Comparison of ENCODE assay signal across 9 cellular contexts in genomic region chr19:41431426-41432386, GRCh38. TPM values are rescaled to one million over a fixed set of nuclear protein-coding genes. Genes with fewer than 3 reads are reported as not detected.
DNase-seq lines count a peak whose midpoint lies in the region; ATAC-seq and TF ChIP-seq lines count a peak whose summit lies in the region.
"Had no signal": no experiment of that assay in that cellular context is flagged by ENCODE, and none has a peak within 500 bp of the region (broad histone marks: within the 10 kb centered on the region; RNA-seq: fewer than 3 reads in every experiment).

No MANE protein-coding gene starts in this region.

- H3K4me3 ChIP-seq in choroid plexus epithelial cell (ENCODE audit: low read depth, low read length) (no peak overlapping the region), ovary (no peak overlapping the region)

- H3K4me1 Mint-ChIP-seq in nephron progenitor cell: peaks cover 48% of the 10 kb centered on the region

- H3K27ac ChIP-seq in ovary: no peak overlapping the region

- DNase-seq in EL (peak; percentile 25), NCI-H2196 (lab: John Stamatoyannopoulos, UW; ENCODE audit: unreplicated experiment) (peak; percentile 42), choroid plexus epithelial cell (ENCODE audit: low read depth) (peak; percentile 74), nephron progenitor cell (no peak), ovary (no peak), LoVo (ENCODE audit: low spot score) (no peak)

- ATAC-seq in HG02610 (IDR thresholded peaks at IDR 0.05; ENCODE audit: unreplicated experiment): no peak
- ATAC-seq in HG03135 (IDR thresholded peaks at IDR 0.05; ENCODE audit: unreplicated experiment): no peak

- H3K4me3 Mint-ChIP-seq in nephron progenitor cell: peak overlapping the region; percentile 24
- H3K4me3 Mint-ChIP-seq: activated naive CD8-positive, alpha-beta T cell had no signal

- peaks cover 6% of the 10 kb centered on the region for H3K27me3 Mint-ChIP-seq in nephron progenitor cell (ENCODE audit: low read depth, poor library complexity)
- H3K27me3 Mint-ChIP-seq: activated naive CD8-positive, alpha-beta T cell had no signal

- H3K4me1 ChIP-seq in ovary (ENCODE audit: insufficient read depth): peaks cover 4% of the 10 kb centered on the region

- no peak for TF ChIP-seq POLR2A in ovary (IDR thresholded peaks at IDR 0.05)

- H3K36me3 ChIP-seq in ovary: no peaks in the 10 kb centered on the region

- peaks cover 16% of the 10 kb centered on the region for H3K36me3 Mint-ChIP-seq in nephron progenitor cell (ENCODE audit: low read depth)

- no peak for TF ChIP-seq EP300 in ovary (IDR thresholded peaks at IDR 0.05)

- no peaks in the 10 kb centered on the region for H3K9me3 ChIP-seq in ovary

- WGBS in ovary, 3 donors: 56 to 63% (median 62%) methylated on average over 23 of the region's 23 CpGs

- H3K27ac Mint-ChIP-seq in nephron progenitor cell: peak overlapping the region; percentile 93
- H3K27ac Mint-ChIP-seq: activated naive CD8-positive, alpha-beta T cell had no signal

- TF ChIP-seq CTCF in choroid plexus epithelial cell (conservative IDR thresholded peaks at IDR 0.05; ENCODE audit: low read depth, low read length): peak; percentile 68
- TF ChIP-seq CTCF in nephron progenitor cell (IDR thresholded peaks at IDR 0.05): no peak
- TF ChIP-seq CTCF in ovary (IDR thresholded peaks at IDR 0.05): no peak

- no peaks in the 10 kb centered on the region for H3K9me3 Mint-ChIP-seq in nephron progenitor cell

- intact Hi-C loops in ovary (cut with DNase I): loop anchor here in 1 of 4 donors (10.0 kb wide), 1 partner anchor 107 kb away; no protein-coding TSS in a partner anchor

- H3K27me3 ChIP-seq in ovary: no peaks in the 10 kb centered on the region

RNA-seq across cellular contexts. Expression of gene B3GNT8, which starts 4.5 kb away (rescaled TPM):
- total RNA-seq in ovary: 1 to 10 TPM in 4 of 7 donors, under 1 TPM in 3; 0.51 to 2.2 (median 1.2) TPM
- polyA plus RNA-seq in ovary: 1 to 10 TPM in 1 of 2 donors, not detected in 1; 1.1 TPM

RNA-seq across cellular contexts. Expression of gene DMAC2, which starts 8.0 kb away (rescaled TPM):
- 10 to 100 TPM; 23.1 to 35.9 (median 33.1) TPM for total RNA-seq in ovary
- polyA plus RNA-seq in ovary: 10 to 100 TPM; 31.0 TPM

RNA-seq across cellular contexts. Expression of gene ERICH4, which starts 11.2 kb away (rescaled TPM):
- not detected for total RNA-seq in ovary
- polyA plus RNA-seq in ovary: not detected

RNA-seq across cellular contexts. Expression of gene BCKDHA, which starts 34.1 kb away (rescaled TPM):
- total RNA-seq in ovary: 10 to 100 TPM; 14.3 to 31.6 (median 19.0) TPM
- 10 to 100 TPM in 1 of 2 donors, 1 to 10 TPM in 1; 3.8 to 43.8 TPM for polyA plus RNA-seq in ovary

RNA-seq across cellular contexts. Expression of gene EXOSC5, which starts 34.5 kb away (rescaled TPM):
- 10 to 100 TPM in 4 of 7 donors, 1 to 10 TPM in 3; 6.6 to 25.0 (median 13.8) TPM for total RNA-seq in ovary
- 10 to 100 TPM in 1 of 2 donors, 1 to 10 TPM in 1; 1.5 to 24.6 TPM for polyA plus RNA-seq in ovary

Comparison
In these comparisons a context has a peak if more than half of its experiments do, and no peak if none do; other contexts are left out.
1. DNase-seq: peak in EL (single experiment), NCI-H2196 (single experiment) and choroid plexus epithelial cell (single experiment); none in nephron progenitor cell (single experiment), ovary (0 of 5) and LoVo (single experiment).